In genomic region chr6:151475653-151476523, GRCh38 we compare ENCODE assay signal across 8 cellular contexts.
DNase-seq lines count a peak whose midpoint lies in the region; TF ChIP-seq lines count a peak whose summit lies in the region.

No MANE protein-coding gene starts in this region.

- no peak overlapping the region for H3K4me3 ChIP-seq in astrocyte of the spinal cord (ENCODE audit: low read depth, low read length)

- TF ChIP-seq CTCF in GM13976 (IDR thresholded peaks at IDR 0.05; ENCODE audit: borderline replicate concordance, control extremely low read depth, extremely low read depth, insufficient read depth, missing control alignments), result peak; percentile 48
- TF ChIP-seq CTCF in astrocyte of the spinal cord (IDR thresholded peaks at IDR 0.05; ENCODE audit: low read depth, low read length), result peak; percentile 68

- in situ Hi-C loops in GM13976 (cut with MboI; ENCODE audit: low sequenced_read_pairs, unreplicated experiment), result no loop called here
- in situ Hi-C loops in astrocyte of the spinal cord (cut with HindIII; ENCODE audit: low sequenced_read_pairs), result no loop called here

- DNase-seq in AML-193 (lab: John Stamatoyannopoulos, UW), result peak; percentile 53 to 67
- DNase-seq in GM13976 (ENCODE audit: low spot score), result peak; percentile 64
- DNase-seq in HPDE6-E6E7 (ENCODE audit: extremely low spot score), result peak; percentile 19
- DNase-seq in RKO (ENCODE audit: low spot score), result peak; percentile 57
- DNase-seq in astrocyte of the spinal cord (ENCODE audit: low read depth, low spot score), result peak; percentile 58
- peak; percentile 54 for DNase-seq in islet precursor cell
- DNase-seq in stimulated activated CD8-positive, alpha-beta memory T cell treated with anti-CD3 and anti-CD28 coated beads, Interleukin-4, amount 100 ng/mL, for 1 hour (ENCODE audit: low read depth in 2 of 2, low spot score in 1 of 2), result peak; percentile 22 to 25
- no peak for DNase-seq in OCI-M2 (lab: John Stamatoyannopoulos, UW; ENCODE audit: unreplicated experiment)
